1 cellular context compared by ENCODE assay signal in the genomic region with DNA sequence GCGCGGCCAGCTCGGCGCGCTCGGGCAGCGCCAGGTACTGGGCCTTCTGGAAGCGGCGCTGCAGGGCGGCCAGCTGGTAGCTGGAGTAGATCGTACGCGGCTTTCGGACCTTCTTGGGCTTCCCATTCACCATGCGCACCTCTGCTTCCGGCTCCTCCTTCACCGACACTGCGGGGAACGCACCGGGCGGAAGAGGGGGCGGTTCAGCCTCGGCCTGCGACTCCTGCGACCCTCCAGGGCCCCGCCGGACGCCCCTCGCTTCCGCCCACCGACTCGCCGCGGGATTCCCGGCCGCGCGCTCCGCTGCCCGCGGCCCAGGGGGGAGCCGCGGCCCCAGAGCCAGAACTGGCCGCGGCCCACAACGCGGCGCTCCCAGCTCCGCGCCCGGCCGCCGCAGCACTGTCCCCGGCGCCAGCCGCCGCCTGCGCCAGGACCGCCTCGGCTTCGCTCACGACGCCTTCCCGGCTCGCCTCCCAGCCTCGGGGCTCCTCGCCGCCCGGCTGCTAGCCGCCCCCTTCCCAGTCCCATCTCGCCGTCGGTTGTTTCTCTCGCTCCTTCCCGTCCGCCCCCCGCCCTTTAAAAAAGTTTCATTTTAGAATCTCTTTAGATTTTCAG.
A peak's percentile ranks its signal among the peaks of the same experiment; 100 is the strongest.
TF ChIP-seq lines count a peak whose summit lies in the region.

No MANE protein-coding gene starts in this region.

TF ChIP-seq in GM23338, 12 proteins besides CTCF, POLR2A, EP300 and RAD21 (continued from another document):
- TF ChIP-seq, protein P1, sequence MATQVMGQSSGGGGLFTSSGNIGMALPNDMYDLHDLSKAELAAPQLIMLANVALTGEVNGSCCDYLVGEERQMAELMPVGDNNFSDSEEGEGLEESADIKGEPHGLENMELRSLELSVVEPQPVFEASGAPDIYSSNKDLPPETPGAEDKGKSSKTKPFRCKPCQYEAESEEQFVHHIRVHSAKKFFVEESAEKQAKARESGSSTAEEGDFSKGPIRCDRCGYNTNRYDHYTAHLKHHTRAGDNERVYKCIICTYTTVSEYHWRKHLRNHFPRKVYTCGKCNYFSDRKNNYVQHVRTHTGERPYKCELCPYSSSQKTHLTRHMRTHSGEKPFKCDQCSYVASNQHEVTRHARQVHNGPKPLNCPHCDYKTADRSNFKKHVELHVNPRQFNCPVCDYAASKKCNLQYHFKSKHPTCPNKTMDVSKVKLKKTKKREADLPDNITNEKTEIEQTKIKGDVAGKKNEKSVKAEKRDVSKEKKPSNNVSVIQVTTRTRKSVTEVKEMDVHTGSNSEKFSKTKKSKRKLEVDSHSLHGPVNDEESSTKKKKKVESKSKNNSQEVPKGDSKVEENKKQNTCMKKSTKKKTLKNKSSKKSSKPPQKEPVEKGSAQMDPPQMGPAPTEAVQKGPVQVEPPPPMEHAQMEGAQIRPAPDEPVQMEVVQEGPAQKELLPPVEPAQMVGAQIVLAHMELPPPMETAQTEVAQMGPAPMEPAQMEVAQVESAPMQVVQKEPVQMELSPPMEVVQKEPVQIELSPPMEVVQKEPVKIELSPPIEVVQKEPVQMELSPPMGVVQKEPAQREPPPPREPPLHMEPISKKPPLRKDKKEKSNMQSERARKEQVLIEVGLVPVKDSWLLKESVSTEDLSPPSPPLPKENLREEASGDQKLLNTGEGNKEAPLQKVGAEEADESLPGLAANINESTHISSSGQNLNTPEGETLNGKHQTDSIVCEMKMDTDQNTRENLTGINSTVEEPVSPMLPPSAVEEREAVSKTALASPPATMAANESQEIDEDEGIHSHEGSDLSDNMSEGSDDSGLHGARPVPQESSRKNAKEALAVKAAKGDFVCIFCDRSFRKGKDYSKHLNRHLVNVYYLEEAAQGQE (IDR thresholded peaks at IDR 0.05; ENCODE audit: unreplicated experiment) = no peak
- TF ChIP-seq, protein P2, sequence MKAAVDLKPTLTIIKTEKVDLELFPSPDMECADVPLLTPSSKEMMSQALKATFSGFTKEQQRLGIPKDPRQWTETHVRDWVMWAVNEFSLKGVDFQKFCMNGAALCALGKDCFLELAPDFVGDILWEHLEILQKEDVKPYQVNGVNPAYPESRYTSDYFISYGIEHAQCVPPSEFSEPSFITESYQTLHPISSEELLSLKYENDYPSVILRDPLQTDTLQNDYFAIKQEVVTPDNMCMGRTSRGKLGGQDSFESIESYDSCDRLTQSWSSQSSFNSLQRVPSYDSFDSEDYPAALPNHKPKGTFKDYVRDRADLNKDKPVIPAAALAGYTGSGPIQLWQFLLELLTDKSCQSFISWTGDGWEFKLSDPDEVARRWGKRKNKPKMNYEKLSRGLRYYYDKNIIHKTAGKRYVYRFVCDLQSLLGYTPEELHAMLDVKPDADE (IDR thresholded peaks at IDR 0.05) = 0 out of 2 replicates have a peak, but pooled peaks have one; percentile 28
- TF ChIP-seq STAT1 (IDR thresholded peaks at IDR 0.05; ENCODE audit: unreplicated experiment) (no peak), POLR2AphosphoS5 (IDR thresholded peaks at IDR 0.05; ENCODE audit: low read depth) (no peak), JUNB (IDR thresholded peaks at IDR 0.05; ENCODE audit: unreplicated experiment) (no peak), EZH2 (IDR thresholded peaks at IDR 0.05; ENCODE audit: low read depth, unreplicated experiment) (peak; percentile 60)
TF ChIP-seq in GM23338: peak in this region for 2.
